9 cellular contexts compared by ENCODE assay signal in the genomic region with DNA sequence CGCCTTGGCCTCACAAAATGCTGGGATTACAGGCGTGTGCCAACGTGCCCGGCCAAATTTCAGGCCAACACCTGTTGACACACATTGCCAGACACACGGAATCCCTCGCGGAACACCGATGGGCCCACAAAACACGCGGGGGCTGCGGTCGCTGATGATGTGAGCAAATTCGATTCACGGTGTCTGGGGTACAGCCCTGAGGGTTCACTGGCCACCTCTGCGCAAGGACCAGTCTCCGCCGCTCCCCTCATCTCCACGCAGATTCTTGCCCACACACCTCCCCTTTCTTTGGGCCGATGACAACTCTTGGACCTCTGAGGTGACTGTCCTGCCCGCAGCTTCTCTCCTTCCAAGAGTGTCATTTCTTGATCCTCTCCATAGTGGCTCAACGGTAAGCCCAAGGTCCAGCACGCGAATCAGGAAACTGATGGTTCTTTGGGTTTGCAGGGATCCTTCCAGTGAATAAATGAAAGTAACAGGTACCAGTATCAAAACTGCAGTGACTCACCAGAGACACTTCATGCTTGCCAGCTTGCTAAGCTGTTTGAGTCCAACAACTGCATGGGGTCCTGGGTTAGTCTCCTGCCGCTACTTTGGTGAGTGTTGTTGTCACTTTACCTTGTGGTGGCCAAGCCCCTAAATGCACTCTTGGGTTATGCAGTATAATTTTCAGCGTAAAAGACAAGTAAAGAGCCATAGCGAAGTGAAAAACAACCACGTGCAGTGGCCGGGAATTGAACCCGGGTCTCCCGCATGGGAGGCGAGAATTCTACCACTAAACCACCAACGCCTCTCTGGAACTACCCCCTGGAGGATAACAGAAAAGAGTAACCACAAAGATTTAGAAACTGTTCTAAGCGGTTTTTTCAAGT. TPM values are rescaled to one million over a fixed set of nuclear protein-coding genes. Genes with fewer than 3 reads are reported as not detected.
A peak's percentile ranks its signal among the peaks of the same experiment; 100 is the strongest.
DNase-seq lines count a peak whose midpoint lies in the region; ATAC-seq and TF ChIP-seq lines count a peak whose summit lies in the region.
"Had no signal": no experiment of that assay in that cellular context is flagged by ENCODE, and none has a peak within 500 bp of the region (broad histone marks: within the 10 kb centered on the region; RNA-seq: fewer than 3 reads in every experiment).

No MANE protein-coding gene starts in this region.

- DNase-seq in T-helper 2 cell: peak in 3 of 5 experiments; percentile 37 to 43 (median 40)
- DNase-seq in T-helper 2 cell treated with Interferon-gamma antibody and Interleukin-4, amounts not matched to agents 5 μg/mL and 100 μg/mL, for 36 hours (ENCODE audit: low spot score): no peak
- peak; percentile 68 for DNase-seq in LoVo (ENCODE audit: low spot score)
- peak; percentile 46 to 66 for DNase-seq in activated CD4-positive, alpha-beta T cell treated with anti-CD3 and anti-CD28 coated beads, Interleukin-2, amount 50 U/mL, for 24 hours (ENCODE audit: low read depth in 1 of 2, low spot score in 1 of 2)
- DNase-seq in fibroblast of the aortic adventitia (ENCODE audit: low read depth): peak; percentile 71
- DNase-seq in stimulated activated CD4-positive, alpha-beta T cell treated with anti-CD3 and anti-CD28 coated beads, Interleukin-12 subunit alpha, Interleukin-12 subunit beta, amount 100 ng/mL, for 24 hours (ENCODE audit: low read depth in 2 of 2): peak; percentile 57 to 67

- no peak overlapping the region for H3K27ac Mint-ChIP-seq in T-helper 2 cell treated with Interferon-gamma antibody and Interleukin-4, amounts not matched to agents 5 μg/mL and 100 μg/mL, for 36 hours

- ATAC-seq in HG03469 (IDR thresholded peaks at IDR 0.05; ENCODE audit: unreplicated experiment) (no peak), HG03095 (IDR thresholded peaks at IDR 0.05; ENCODE audit: unreplicated experiment) (no peak)

- peaks cover 3% of the 10 kb centered on the region for H3K4me1 Mint-ChIP-seq in T-helper 2 cell treated with Interferon-gamma antibody and Interleukin-4, amounts not matched to agents 5 μg/mL and 100 μg/mL, for 36 hours (ENCODE audit: low read depth)

- no peaks in the 10 kb centered on the region for H3K9me3 Mint-ChIP-seq in T-helper 2 cell treated with Interferon-gamma antibody and Interleukin-4, amounts not matched to agents 5 μg/mL and 100 μg/mL, for 36 hours
- H3K9me3 Mint-ChIP-seq: CD4-positive, CD25-positive, alpha-beta regulatory T cell had no signal

- peaks cover 30% of the 10 kb centered on the region for H3K27me3 Mint-ChIP-seq in T-helper 2 cell treated with Interferon-gamma antibody and Interleukin-4, amounts not matched to agents 5 μg/mL and 100 μg/mL, for 36 hours (ENCODE audit: low read depth)

- H3K36me3 Mint-ChIP-seq in T-helper 2 cell treated with Interferon-gamma antibody and Interleukin-4, amounts not matched to agents 5 μg/mL and 100 μg/mL, for 36 hours (ENCODE audit: low read depth): no peaks in the 10 kb centered on the region
- H3K36me3 Mint-ChIP-seq: CD4-positive, CD25-positive, alpha-beta regulatory T cell had no signal

- H3K4me3 ChIP-seq in fibroblast of the aortic adventitia (ENCODE audit: low read depth, low read length): no peak overlapping the region

- no peak overlapping the region for H3K4me3 Mint-ChIP-seq in T-helper 2 cell treated with Interferon-gamma antibody and Interleukin-4, amounts not matched to agents 5 μg/mL and 100 μg/mL, for 36 hours

- TF ChIP-seq CTCF in fibroblast of the aortic adventitia (IDR thresholded peaks at IDR 0.05; ENCODE audit: insufficient read depth, low read length): no peak

RNA-seq across cellular contexts. Expression of a gene that starts 11.0 kb away (rescaled TPM):
- total RNA-seq in fibroblast of the aortic adventitia (ENCODE audit: low replicate concordance): under 0.01 and 2,882 TPM in 2 replicates
